ENCODE assay signal across 11 cellular contexts in genomic region chr20:37518606-37519507, GRCh38. TPM values are rescaled to one million over a fixed set of nuclear protein-coding genes. Genes with fewer than 3 reads are reported as not detected.
DNase-seq lines count a peak whose midpoint lies in the region; ATAC-seq and FAIRE-seq lines count a peak whose summit lies in the region.
"Had no signal": no experiment of that assay in that cellular context is flagged by ENCODE, and none has a peak within 500 bp of the region (broad histone marks: within the 10 kb centered on the region; RNA-seq: fewer than 3 reads in every experiment).

No MANE protein-coding gene starts in this region.

- peak overlapping the region; percentile 4 to 64 (median 40) for H3K9ac ChIP-seq in skeletal muscle tissue (ENCODE audit: low read depth in 1 of 3, low read length in 3 of 3)

- H3K4me3 ChIP-seq in SJSA1 (peak overlapping the region; percentile 3; the same call in 1 of the 2 replicates), skeletal muscle tissue (ENCODE audit: low read length in 3 of 3) (peak overlapping the region; percentile 24 to 62 (median 35))
- H3K4me3 ChIP-seq: cardiac muscle cell, ovary had no signal

- H3K27me3 ChIP-seq in SJSA1 (replicated peaks) (no peaks in the 10 kb centered on the region), skeletal muscle tissue (ENCODE audit: control insufficient read depth in 3 of 3, insufficient read depth in 3 of 3, low read length in 3 of 3) (no peaks in the 10 kb centered on the region)
- H3K27me3 ChIP-seq: cardiac muscle cell, ovary had no signal

- H3K27ac ChIP-seq in SJSA1, result peak overlapping the region; percentile 84
- peak overlapping the region; percentile 55 for H3K27ac ChIP-seq in skeletal muscle tissue (ENCODE audit: low read depth, low read length)
- H3K27ac ChIP-seq: ovary had no signal

- H3K9me3 ChIP-seq in SJSA1 (replicated peaks), result no peaks in the 10 kb centered on the region
- H3K9me3 ChIP-seq in skeletal muscle tissue (ENCODE audit: control insufficient read depth in 3 of 3, low read length in 3 of 3), result no peaks in the 10 kb centered on the region
- H3K9me3 ChIP-seq: ovary had no signal

- H3K4me1 ChIP-seq in SJSA1 (replicated peaks) (peaks cover 66% of the 10 kb centered on the region), skeletal muscle tissue (ENCODE audit: control insufficient read depth in 3 of 3, insufficient read depth in 3 of 3, low read length in 3 of 3) (peaks cover 69 to 88% (median 81%) of the 10 kb centered on the region in 3 donors)

- FAIRE-seq in islet of Langerhans (lab: Jason Lieb, UNC), result peak; percentile 24

- peak; percentile 24 for DNase-seq in LHCN-M2 (ENCODE audit: low read depth)
- peak; percentile 93 to 95 for DNase-seq in SJSA1 (ENCODE audit: low read depth in 1 of 2, low spot score in 2 of 2)
- DNase-seq in activated CD4-positive, CD25-positive, alpha-beta regulatory T cell treated with anti-CD3 and anti-CD28 coated beads, Interleukin-2, amount 50 U/mL, for 72 hours, result no peak
- DNase-seq in NCI-H2227 (lab: John Stamatoyannopoulos, UW; ENCODE audit: unreplicated experiment), result no peak
- DNase-seq: stimulated activated CD8-positive, alpha-beta memory T cell treated with anti-CD3 and anti-CD28 coated beads, Interleukin-4, amount 100 ng/mL, for 48 hours had no signal

- H3K36me3 ChIP-seq in SJSA1 (peaks cover 73% of the 10 kb centered on the region), skeletal muscle tissue (ENCODE audit: control insufficient read depth in 3 of 3, insufficient read depth in 3 of 3, low read length in 3 of 3) (peaks cover 28 to 33% (median 32%) of the 10 kb centered on the region in 3 donors)
- H3K36me3 ChIP-seq: cardiac muscle cell, ovary had no signal

- ATAC-seq in HG02763 (IDR thresholded peaks at IDR 0.05; ENCODE audit: unreplicated experiment) (no peak), GM18517 (IDR thresholded peaks at IDR 0.05; ENCODE audit: unreplicated experiment) (no peak)

RNA-seq across cellular contexts. Expression of gene NNAT, which starts 2.2 kb away (rescaled TPM):
- total RNA-seq in LHCN-M2 (2014; rRNA removed), result 0.26 TPM in 1 of 2 replicates, not detected in the other
- polyA plus RNA-seq in LHCN-M2 (2012), result 1.3 TPM
- not detected in 2 replicates for total RNA-seq in SJSA1 (2014; rRNA removed; shearing (Covaris generic))
- 133 TPM for total RNA-seq in skeletal muscle tissue

RNA-seq across cellular contexts. Expression of gene BLCAP, which starts 8.8 kb away (rescaled TPM):
- 82.2 and 108 TPM in 2 replicates for total RNA-seq in LHCN-M2 (2014; rRNA removed)
- polyA plus RNA-seq in LHCN-M2 (2012), result 86.2 TPM
- 93.1 and 102 TPM in 2 replicates for total RNA-seq in SJSA1 (2014; rRNA removed; shearing (Covaris generic))
- 241 TPM for total RNA-seq in skeletal muscle tissue

Comparison
In these comparisons a context has a peak if more than half of its experiments do, and no peak if none do; other contexts are left out.
1. DNase-seq: peak in LHCN-M2 (single experiment) and SJSA1 (2 of 2); none in activated CD4-positive, CD25-positive, alpha-beta regulatory T cell treated with anti-CD3 and anti-CD28 coated beads, Interleukin-2, amount 50 U/mL, for 72 hours (single experiment) and NCI-H2227 (single experiment).
2. RNA of gene NNAT, which starts 2.2 kb away (total RNA-seq): 133 TPM in skeletal muscle tissue (single experiment); 0.26 TPM in LHCN-M2 and not detected in SJSA1; every median in the first group is over 100 times any median in the second.